In the genomic region with DNA sequence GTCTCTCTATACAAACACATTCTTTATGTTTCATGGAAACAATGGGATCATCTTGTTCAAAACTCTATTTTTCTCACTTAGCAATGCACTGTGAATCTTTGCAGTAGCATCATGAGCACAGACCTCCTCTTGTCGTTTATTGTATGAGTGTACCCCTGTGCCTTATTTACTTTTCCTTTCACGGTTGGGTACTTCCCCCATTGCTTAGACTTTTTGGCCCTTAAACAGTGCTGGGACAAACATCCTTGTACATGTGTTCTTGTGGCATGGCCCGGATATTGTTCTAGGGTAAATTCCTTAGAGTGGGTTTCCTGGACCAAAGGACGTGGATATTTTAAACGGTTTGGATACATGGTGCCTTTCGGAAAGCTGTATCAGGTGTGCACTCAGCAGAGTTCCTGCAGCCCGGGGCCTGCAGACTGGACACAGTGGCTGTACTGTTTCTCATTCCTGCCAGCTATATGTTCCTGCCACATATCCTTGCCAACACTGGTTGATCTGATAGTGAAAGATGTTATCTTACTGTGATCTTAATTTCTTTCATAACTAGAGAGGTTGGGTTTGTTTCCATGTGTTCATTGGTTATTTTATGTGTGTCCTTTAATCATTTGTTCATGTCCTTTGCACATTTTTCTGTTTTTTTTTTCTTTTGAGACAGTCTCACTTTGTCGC, we compare ENCODE assay signal across 26 cellular contexts.
DNase-seq lines count a peak whose midpoint lies in the region; ATAC-seq and TF ChIP-seq lines count a peak whose summit lies in the region.
"Had no signal": no experiment of that assay in that cellular context is flagged by ENCODE, and none has a peak within 500 bp of the region (broad histone marks: within the 10 kb centered on the region; RNA-seq: fewer than 3 reads in every experiment).

No MANE protein-coding gene starts in this region.

- H3K4me1 ChIP-seq in DOHH2 (ENCODE audit: control insufficient read depth, low read length) (peaks cover 50% of the 10 kb centered on the region), RWPE2 (ENCODE audit: insufficient read depth, poor library complexity, severe bottlenecking) (peaks cover 29% of the 10 kb centered on the region), lower lobe of right lung (peaks cover 7% of the 10 kb centered on the region), mesenchymal stem cell (ENCODE audit: control insufficient read depth, insufficient read depth, low read depth, low read length) (peaks cover 9% of the 10 kb centered on the region)
- H3K4me1 ChIP-seq: ascending aorta had no signal

- TF ChIP-seq CTCF in DOHH2 (IDR thresholded peaks at IDR 0.05; ENCODE audit: low read depth, low read length, poor library complexity, severe bottlenecking) (no peak), RWPE2 (IDR thresholded peaks at IDR 0.05; ENCODE audit: poor library complexity, severe bottlenecking) (no peak), lower lobe of right lung (IDR thresholded peaks at IDR 0.05) (no peak)

- H2BK5ac ChIP-seq in mesenchymal stem cell (ENCODE audit: low read depth, low read length, poor library complexity, severe bottlenecking): no peak overlapping the region

- H2AK5ac ChIP-seq in mesenchymal stem cell (ENCODE audit: low read length, severe bottlenecking): no peak overlapping the region

- H3K27ac ChIP-seq in DOHH2 (ENCODE audit: low read depth, low read length) (no peak overlapping the region; the same call in 1 of the 2 replicates), RWPE2 (ENCODE audit: poor library complexity, severe bottlenecking) (peak overlapping the region; percentile 93), lower lobe of right lung (no peak overlapping the region), mesenchymal stem cell (ENCODE audit: low read length, poor library complexity, severe bottlenecking) (no peak overlapping the region)
- H3K27ac ChIP-seq: ascending aorta, cardiac muscle cell, left lung had no signal

- no peak overlapping the region for H3K4ac ChIP-seq in mesenchymal stem cell (ENCODE audit: low read depth in 1 of 2, low read length in 2 of 2)

- no peaks in the 10 kb centered on the region for H3K36me3 ChIP-seq in DOHH2 (ENCODE audit: control insufficient read depth, low read length)
- H3K36me3 ChIP-seq in RWPE2 (ENCODE audit: low read depth): no peaks in the 10 kb centered on the region
- no peaks in the 10 kb centered on the region for H3K36me3 ChIP-seq in lower lobe of right lung
- H3K36me3 ChIP-seq in mesenchymal stem cell (ENCODE audit: control insufficient read depth in 1 of 2, insufficient read depth in 2 of 2, low read depth in 1 of 2, low read length in 2 of 2): peaks cover 0 to 4% of the 10 kb centered on the region in 2 experiments
- H3K36me3 ChIP-seq: ascending aorta, cardiac muscle cell, left lung had no signal

- H4K20me1 ChIP-seq in DOHH2 (ENCODE audit: control insufficient read depth, insufficient read depth, low read depth, low read length): no peaks in the 10 kb centered on the region

- H4K91ac ChIP-seq in mesenchymal stem cell (ENCODE audit: low read length): no peak overlapping the region

- H2BK12ac ChIP-seq in mesenchymal stem cell (ENCODE audit: low read length in 2 of 2): no peak overlapping the region

- H3K79me1 ChIP-seq in mesenchymal stem cell (replicated peaks; ENCODE audit: low read length, poor library complexity, severe bottlenecking): peaks cover 2% of the 10 kb centered on the region

- ATAC-seq in RWPE2 (ENCODE audit: low read depth) (no peak), lower lobe of right lung (no peak), HG02678 (IDR thresholded peaks at IDR 0.05; ENCODE audit: unreplicated experiment) (no peak), GM19455 (IDR thresholded peaks at IDR 0.05; ENCODE audit: unreplicated experiment) (no peak)
- ATAC-seq: activated CD8-positive, alpha-beta T cell treated with anti-CD3 and anti-CD28 coated beads for 36 hours; HCT116; left lung; right cardiac atrium had no signal

- intact Hi-C loops in lower lobe of right lung (cut with DNase I): no loop called here

- peaks cover 18% of the 10 kb centered on the region for H3K79me2 ChIP-seq in DOHH2 (ENCODE audit: control insufficient read depth, low read length)

- H3K9ac ChIP-seq in mesenchymal stem cell (ENCODE audit: low read length): no peak overlapping the region

- 83% methylated on average over 8 of the region's 8 CpGs for WGBS in mesenchymal stem cell

- H3K27me3 ChIP-seq in DOHH2 (ENCODE audit: control insufficient read depth, low read length) (no peaks in the 10 kb centered on the region), RWPE2 (ENCODE audit: insufficient read depth, poor library complexity, severe bottlenecking) (no peaks in the 10 kb centered on the region), lower lobe of right lung (ENCODE audit: low read depth) (no peaks in the 10 kb centered on the region), mesenchymal stem cell (ENCODE audit: control insufficient read depth in 1 of 2, insufficient read depth in 1 of 2, low read length in 2 of 2) (peaks cover 4 to 11% of the 10 kb centered on the region in 2 experiments)
- H3K27me3 ChIP-seq: ascending aorta, cardiac muscle cell had no signal

- H3K18ac ChIP-seq in mesenchymal stem cell (ENCODE audit: low read depth in 1 of 2, low read length in 2 of 2): no peak overlapping the region

- peaks cover 5% of the 10 kb centered on the region; the same call in 1 of the 2 replicates for H3F3A ChIP-seq in DOHH2 (ENCODE audit: control insufficient read depth, insufficient read depth)

- H3K9me3 ChIP-seq in DOHH2 (ENCODE audit: control insufficient read depth, insufficient read depth, low read length): no peaks in the 10 kb centered on the region
- no peaks in the 10 kb centered on the region for H3K9me3 ChIP-seq in RWPE2 (ENCODE audit: severe bottlenecking)
- no peaks in the 10 kb centered on the region for H3K9me3 ChIP-seq in lower lobe of right lung
- no peaks in the 10 kb centered on the region for H3K9me3 ChIP-seq in mesenchymal stem cell (ENCODE audit: control insufficient read depth, low read length)
- H3K9me3 ChIP-seq: ascending aorta, left lung had no signal

- H3K4me3 ChIP-seq in DOHH2 (ENCODE audit: low read length) (no peak overlapping the region), RWPE2 (ENCODE audit: severe bottlenecking) (no peak overlapping the region), lower lobe of right lung (no peak overlapping the region), mesenchymal stem cell (ENCODE audit: insufficient read depth in 1 of 2, low read depth in 1 of 2, low read length in 2 of 2) (no peak overlapping the region)
- H3K4me3 ChIP-seq: ascending aorta, cardiac muscle cell, left lung had no signal

- no peak overlapping the region for H3K23ac ChIP-seq in mesenchymal stem cell (ENCODE audit: low read length in 2 of 2)

- H2BK120ac ChIP-seq in mesenchymal stem cell (ENCODE audit: low read depth, low read length): no peak overlapping the region

- no peak overlapping the region for H3K14ac ChIP-seq in mesenchymal stem cell (ENCODE audit: low read length in 2 of 2)

- H2BK15ac ChIP-seq in mesenchymal stem cell (ENCODE audit: low read depth, poor library complexity, severe bottlenecking): no peak overlapping the region

- no peak overlapping the region for H4K8ac ChIP-seq in mesenchymal stem cell (ENCODE audit: low read length)

- H3K9me2 ChIP-seq in DOHH2 (replicated peaks; ENCODE audit: control insufficient read depth, low read length): no peaks in the 10 kb centered on the region

- peak overlapping the region; percentile 12 for H3K4me2 ChIP-seq in DOHH2 (ENCODE audit: low read length)
- H3K4me2 ChIP-seq in mesenchymal stem cell (ENCODE audit: low read length, poor library complexity, severe bottlenecking): no peak overlapping the region

- H2AFZ ChIP-seq in mesenchymal stem cell (ENCODE audit: low read depth, low read length): no peak overlapping the region

- DNase-seq in COLO668 (lab: John Stamatoyannopoulos, UW; ENCODE audit: unreplicated experiment) (peak; percentile 6), RWPE2 (ENCODE audit: low spot score) (no peak), lower lobe of right lung (peak; percentile 10), mesenchymal stem cell (no peak)
- DNase-seq in stimulated activated naive CD4-positive, alpha-beta T cell treated with Interleukin-2 at 50 U/mL for 16 hours (lab: John Stamatoyannopoulos, UW): no peak
- DNase-seq: activated CD8-positive, alpha-beta T cell treated with anti-CD3 and anti-CD28 coated beads for 36 hours; activated gamma-delta T cell; activated naive CD8-positive, alpha-beta T cell treated with anti-CD3 and anti-CD28 coated beads, Interleukin-2, amount 10 ng/mL, durations not matched to agents 7 days and 5 days; cortex of kidney; DMS153; effector memory CD4-positive, alpha-beta T cell; GF-D8; hippocampal formation; left lung; mesendoderm; NCI-H146; NCI-H446 treated with DMSO at 0.1 percent for 48 hours; right cardiac atrium; SHP77; trophoblast cell had no signal

Comparison
In these comparisons a context has a peak if more than half of its experiments do, and no peak if none do; other contexts are left out.
1. DNase-seq: peak in COLO668 (single experiment) and lower lobe of right lung (single experiment); none in RWPE2 (single experiment), stimulated activated naive CD4-positive, alpha-beta T cell treated with Interleukin-2 at 50 U/mL for 16 hours (single experiment) and mesenchymal stem cell (single experiment).